ENCODE assay signal across 9 cellular contexts in the genomic region with DNA sequence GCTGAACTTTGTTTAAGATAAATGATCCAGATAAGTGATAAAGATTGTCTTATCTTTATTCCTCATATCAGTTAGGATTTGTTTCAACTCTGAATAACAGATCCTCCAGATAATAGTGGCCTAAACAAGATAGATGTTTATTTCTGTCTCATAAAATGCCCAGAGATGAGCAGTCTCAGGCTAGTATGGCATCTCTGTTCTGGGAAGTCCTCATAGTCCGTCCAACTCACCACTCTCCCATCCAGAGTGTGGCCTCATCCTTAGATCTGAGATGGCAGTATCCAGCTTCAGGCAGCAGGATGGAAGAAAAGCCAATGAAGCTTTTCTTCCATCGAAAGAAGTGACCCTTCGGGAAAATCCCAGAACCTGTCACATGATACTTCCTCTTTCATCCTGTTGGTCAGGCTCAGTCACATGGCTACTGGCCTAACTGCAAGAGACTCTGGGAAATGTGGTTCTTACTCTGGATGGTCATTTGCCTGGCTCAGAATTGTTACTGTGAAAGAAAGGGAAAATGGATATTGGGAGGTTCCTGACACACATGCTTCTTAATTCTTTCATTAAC. TPM values are rescaled to one million over a fixed set of nuclear protein-coding genes. Genes with fewer than 3 reads are reported as not detected.
A peak's percentile ranks its signal among the peaks of the same experiment; 100 is the strongest.
DNase-seq lines count a peak whose midpoint lies in the region; ATAC-seq lines count a peak whose summit lies in the region.
"Had no signal": no experiment of that assay in that cellular context is flagged by ENCODE, and none has a peak within 500 bp of the region (broad histone marks: within the 10 kb centered on the region; RNA-seq: fewer than 3 reads in every experiment).

No MANE protein-coding gene starts in this region.

- peak overlapping the region; percentile 21 for H3K27ac Mint-ChIP-seq in activated naive CD8-positive, alpha-beta T cell treated with anti-CD3 and anti-CD28 coated beads, Interleukin-2, amount 50 U/mL, for 24 hours
- no peak overlapping the region for H3K27ac Mint-ChIP-seq in activated naive CD8-positive, alpha-beta T cell treated with anti-CD3 and anti-CD28 coated beads for 36 hours

- peaks cover 4% of the 10 kb centered on the region for H3K9me3 Mint-ChIP-seq in activated naive CD8-positive, alpha-beta T cell treated with anti-CD3 and anti-CD28 coated beads, Interleukin-2, amount 50 U/mL, for 24 hours
- H3K9me3 Mint-ChIP-seq in activated naive CD8-positive, alpha-beta T cell treated with anti-CD3 and anti-CD28 coated beads for 36 hours: peaks cover 8% of the 10 kb centered on the region

- DNase-seq in activated naive CD8-positive, alpha-beta T cell treated with anti-CD3 and anti-CD28 coated beads, Interleukin-2, amount 50 U/mL, for 24 hours: no peak
- no peak for DNase-seq in activated naive CD8-positive, alpha-beta T cell treated with anti-CD3 and anti-CD28 coated beads for 36 hours
- DNase-seq in SK-MEL-5 (ENCODE audit: low read depth, low spot score) (peak; percentile 37), globus pallidus (ENCODE audit: low spot score) (peak; percentile 85), skeletal muscle cell (ENCODE audit: low read depth) (peak; percentile 11), NCI-H1105 treated with DMSO at 0.1 percent for 48 hours (lab: John Stamatoyannopoulos, UW) (no peak)

- no peaks in the 10 kb centered on the region for H3K36me3 Mint-ChIP-seq in activated naive CD8-positive, alpha-beta T cell treated with anti-CD3 and anti-CD28 coated beads, Interleukin-2, amount 50 U/mL, for 24 hours (ENCODE audit: low read depth)
- peaks cover 24% of the 10 kb centered on the region for H3K36me3 Mint-ChIP-seq in activated naive CD8-positive, alpha-beta T cell treated with anti-CD3 and anti-CD28 coated beads for 36 hours

- ATAC-seq in activated naive CD8-positive, alpha-beta T cell treated with anti-CD3 and anti-CD28 coated beads, Interleukin-2, amount 50 U/mL, for 24 hours: no peak
- ATAC-seq in HG02678 (IDR thresholded peaks at IDR 0.05; ENCODE audit: unreplicated experiment) (no peak), GM21528 (IDR thresholded peaks at IDR 0.05; ENCODE audit: low FRiP score, unreplicated experiment) (no peak)

- H3K27me3 Mint-ChIP-seq in activated naive CD8-positive, alpha-beta T cell treated with anti-CD3 and anti-CD28 coated beads, Interleukin-2, amount 50 U/mL, for 24 hours: peaks cover 2% of the 10 kb centered on the region
- no peaks in the 10 kb centered on the region for H3K27me3 Mint-ChIP-seq in activated naive CD8-positive, alpha-beta T cell treated with anti-CD3 and anti-CD28 coated beads for 36 hours
- H3K27me3 Mint-ChIP-seq: activated naive CD8-positive, alpha-beta T cell had no signal

- H3K4me1 Mint-ChIP-seq in activated naive CD8-positive, alpha-beta T cell treated with anti-CD3 and anti-CD28 coated beads, Interleukin-2, amount 50 U/mL, for 24 hours: peaks cover 79% of the 10 kb centered on the region
- H3K4me1 Mint-ChIP-seq in activated naive CD8-positive, alpha-beta T cell treated with anti-CD3 and anti-CD28 coated beads for 36 hours: peaks cover 69% of the 10 kb centered on the region

- in situ Hi-C loops in SK-MEL-5 (cut with HindIII; ENCODE audit: low pct_unique_long_range_greater_than_20kb, low sequenced_read_pairs): no loop called here

- peak overlapping the region; percentile 39 for H3K4me3 ChIP-seq in skeletal muscle cell (ENCODE audit: low read depth, low read length)

- no peak overlapping the region for H3K4me3 Mint-ChIP-seq in activated naive CD8-positive, alpha-beta T cell treated with anti-CD3 and anti-CD28 coated beads, Interleukin-2, amount 50 U/mL, for 24 hours
- no peak overlapping the region for H3K4me3 Mint-ChIP-seq in activated naive CD8-positive, alpha-beta T cell treated with anti-CD3 and anti-CD28 coated beads for 36 hours
- H3K4me3 Mint-ChIP-seq: activated naive CD8-positive, alpha-beta T cell had no signal

RNA-seq across cellular contexts. Expression of a gene that starts 29.4 kb away (rescaled TPM):
- 100 to 1,000 TPM; 167 to 175 TPM for total RNA-seq in activated naive CD8-positive, alpha-beta T cell treated with anti-CD3 and anti-CD28 coated beads for 36 hours
- 0.03 TPM in 1 of 2 replicates, not detected in the other for total RNA-seq in SK-MEL-5 (2014; rRNA removed; shearing (Covaris generic))
- polyA plus RNA-seq in SK-MEL-5 (2015; cell fraction: cytosol; rRNA removed): 0.18 and 0.33 TPM in 2 replicates
- 0.68 TPM in 1 of 2 replicates, not detected in the other for polyA plus RNA-seq in SK-MEL-5 (2015; cell fraction: nucleus; rRNA removed)

Comparison
In these comparisons a context has a peak if more than half of its experiments do, and no peak if none do; other contexts are left out.
1. DNase-seq: peak in SK-MEL-5 (single experiment), globus pallidus (single experiment) and skeletal muscle cell (single experiment); none in activated naive CD8-positive, alpha-beta T cell treated with anti-CD3 and anti-CD28 coated beads, Interleukin-2, amount 50 U/mL, for 24 hours (single experiment), activated naive CD8-positive, alpha-beta T cell treated with anti-CD3 and anti-CD28 coated beads for 36 hours (single experiment) and NCI-H1105 treated with DMSO at 0.1 percent for 48 hours (single experiment).
2. RNA of a gene that starts 29.4 kb away (total RNA-seq): 167 to 175 TPM in activated naive CD8-positive, alpha-beta T cell treated with anti-CD3 and anti-CD28 coated beads for 36 hours; 0.03 TPM in SK-MEL-5; every median in the first group is over 100 times any median in the second.